12 cellular contexts compared by ENCODE assay signal in genomic region chr20:60254901-60255411, GRCh38.
DNase-seq lines count a peak whose midpoint lies in the region; ATAC-seq, FAIRE-seq and TF ChIP-seq lines count a peak whose summit lies in the region.
"Had no signal": no experiment of that assay in that cellular context is flagged by ENCODE, and none has a peak within 500 bp of the region (broad histone marks: within the 10 kb centered on the region; RNA-seq: fewer than 3 reads in every experiment).

No MANE protein-coding gene starts in this region.

- no peak overlapping the region for H2AFZ ChIP-seq in SK-N-SH (ENCODE audit: low read depth)

- in situ Hi-C loops in transverse colon (cut with MboI; ENCODE audit: low pct_ligation_motif_present in 1 of 4, low pct_unique_long_range_greater_than_20kb in 1 of 4, low sequenced_read_pairs in 3 of 4) = no loop called here

- 2% methylated on average over 6 of the region's 6 CpGs for WGBS in SK-N-SH (ENCODE audit: low lambda C conversion rate)
- 15 to 43% methylated on average over 2 to 6 of the region's 6 CpGs for WGBS in transverse colon (ENCODE audit: low coverage in 1 of 2), 2 donors

- no peaks in the 10 kb centered on the region for H3F3A ChIP-seq in SK-N-SH (replicated peaks; ENCODE audit: insufficient read depth)

- H3K4me1 ChIP-seq in SK-N-SH (ENCODE audit: control insufficient read depth in 1 of 2, insufficient read depth in 2 of 2, low read depth in 1 of 2, low read length in 1 of 2) = peaks cover 0 to 20% of the 10 kb centered on the region in 2 experiments; a peak in 2 of 4 replicates
- no peaks in the 10 kb centered on the region for H3K4me1 ChIP-seq in transverse colon

- H3K36me3 ChIP-seq in SK-N-SH (replicated peaks in 1 of 2; ENCODE audit: control insufficient read depth in 1 of 2, insufficient read depth in 2 of 2, low read length in 1 of 2) (no peaks in the 10 kb centered on the region), transverse colon (no peaks in the 10 kb centered on the region)

- H3K27me3 ChIP-seq in SK-N-SH (ENCODE audit: insufficient read depth) (no peaks in the 10 kb centered on the region), transverse colon (no peaks in the 10 kb centered on the region)

- ATAC-seq in SK-N-SH treated with all-trans-retinoic acid at 6 μM for 48 hours (no peak), HG03097 (IDR thresholded peaks at IDR 0.05; ENCODE audit: low FRiP score, unreplicated experiment) (no peak)
- ATAC-seq: T-cell had no signal

- POLR2A ChIA-PET in SK-N-SH (lab: Yijun Ruan, JAX) = interaction anchor here (0.8 kb wide), 1 partner anchor 10 kb away, joined by 3 read pairs; no protein-coding TSS in a partner anchor

- H3K27ac ChIP-seq in SK-N-SH (ENCODE audit: low read depth in 2 of 2, low read length in 1 of 2) (peak overlapping the region in 1 of 2 experiments; percentile 71; a peak in 2 of 4 replicates), transverse colon (no peak overlapping the region)

- no peak for FAIRE-seq in urothelium cell line (lab: Jason Lieb, UNC)
- FAIRE-seq: small intestine had no signal

- CTCF ChIA-PET in SK-N-SH (lab: Yijun Ruan, JAX) = interaction anchor here (0.7 to 2.3 kb wide), 6 partner anchors 9 to 111 kb away, joined by 4 to 9 read pairs (median 5); no protein-coding TSS in a partner anchor

- DNase-seq in SK-N-SH = peak; percentile 70
- DNase-seq in NCI-H2196 treated with DMSO at 0.1 percent for 48 hours (lab: John Stamatoyannopoulos, UW; ENCODE audit: unreplicated experiment) = peak; percentile 38
- peak; percentile 20 for DNase-seq in epithelial cell of proximal tubule (ENCODE audit: low read depth)
- peak; percentile 89 for DNase-seq in stromal cell of bone marrow (ENCODE audit: low read depth)
- no peak for DNase-seq in urothelium cell line (ENCODE audit: low spot score)
- DNase-seq in transverse colon = no peak
- DNase-seq: aorta; small intestine; stimulated activated CD8-positive, alpha-beta memory T cell treated with anti-CD3 and anti-CD28 coated beads, Interleukin-4, amount 100 ng/mL, for 48 hours; T-cell had no signal

- H3K9me2 ChIP-seq in SK-N-SH = no peaks in the 10 kb centered on the region

- H4K20me1 ChIP-seq in SK-N-SH (ENCODE audit: insufficient read depth) = no peaks in the 10 kb centered on the region

- H3K4me3 ChIP-seq in SK-N-SH (ENCODE audit: low read depth in 2 of 2, low read length in 1 of 2) = no peak overlapping the region
- H3K4me3 ChIP-seq in epithelial cell of proximal tubule (ENCODE audit: low read depth, low read length) = no peak overlapping the region
- no peak overlapping the region for H3K4me3 ChIP-seq in transverse colon

- H3K4me2 ChIP-seq in SK-N-SH = no peak overlapping the region

- no peak for TF ChIP-seq RAD21 in SK-N-SH (IDR thresholded peaks at IDR 0.05; ENCODE audit: low read length)

- intact Hi-C loops in transverse colon (cut with DNase I; ENCODE audit: low total_unique reads) = no loop called here

- TF ChIP-seq POLR2A in transverse colon (IDR thresholded peaks at IDR 0.05) = no peak

- H3K9me3 ChIP-seq in SK-N-SH = no peaks in the 10 kb centered on the region
- no peaks in the 10 kb centered on the region for H3K9me3 ChIP-seq in transverse colon

- TF ChIP-seq EP300 in SK-N-SH (IDR thresholded peaks at IDR 0.05; ENCODE audit: borderline replicate concordance in 1 of 2, low read depth in 1 of 2, low read length in 1 of 2) (no peak; a peak in 1 of 4 replicates), transverse colon (IDR thresholded peaks at IDR 0.05; ENCODE audit: low read depth) (no peak)

- no peaks in the 10 kb centered on the region for H3K79me2 ChIP-seq in SK-N-SH (ENCODE audit: insufficient read depth)

- no peak for TF ChIP-seq CTCF in SK-N-SH (IDR thresholded peaks at IDR 0.05)
- no peak for TF ChIP-seq CTCF in epithelial cell of proximal tubule (conservative IDR thresholded peaks at IDR 0.05; ENCODE audit: low read depth, low read length)
- TF ChIP-seq CTCF in transverse colon (IDR thresholded peaks at IDR 0.05) = no peak

- H3K9ac ChIP-seq in SK-N-SH = no peak overlapping the region

TF ChIP-seq in SK-N-SH, 30 proteins besides CTCF, POLR2A, EP300 and RAD21:
- TF ChIP-seq FOXJ3 (CRISPR knock-in tag; IDR thresholded peaks at IDR 0.05) (no peak), RCOR1 (IDR thresholded peaks at IDR 0.05; ENCODE audit: low read length) (peak; percentile 71; the same call in 1 of the 2 replicates)

TF ChIP-seq in SK-N-SH treated with all-trans-retinoic acid at 6 μM for 48 hours, 23 proteins besides CTCF, POLR2A, EP300 and RAD21:
- TF ChIP-seq PPARA (CRISPR knock-in tag; IDR thresholded peaks at IDR 0.05; ENCODE audit: borderline replicate concordance) (no peak), GLIS3 (CRISPR knock-in tag; IDR thresholded peaks at IDR 0.05) (no peak), ZFP30 (CRISPR knock-in tag; IDR thresholded peaks at IDR 0.05) (no peak), ZC3H10 (CRISPR knock-in tag; IDR thresholded peaks at IDR 0.05) (no peak), ISL1 (CRISPR knock-in tag; IDR thresholded peaks at IDR 0.05) (no peak), BACH2 (CRISPR knock-in tag; IDR thresholded peaks at IDR 0.05; ENCODE audit: borderline replicate concordance) (no peak), SNAI2 (CRISPR knock-in tag; IDR thresholded peaks at IDR 0.05) (no peak)
- TF ChIP-seq, protein P1, sequence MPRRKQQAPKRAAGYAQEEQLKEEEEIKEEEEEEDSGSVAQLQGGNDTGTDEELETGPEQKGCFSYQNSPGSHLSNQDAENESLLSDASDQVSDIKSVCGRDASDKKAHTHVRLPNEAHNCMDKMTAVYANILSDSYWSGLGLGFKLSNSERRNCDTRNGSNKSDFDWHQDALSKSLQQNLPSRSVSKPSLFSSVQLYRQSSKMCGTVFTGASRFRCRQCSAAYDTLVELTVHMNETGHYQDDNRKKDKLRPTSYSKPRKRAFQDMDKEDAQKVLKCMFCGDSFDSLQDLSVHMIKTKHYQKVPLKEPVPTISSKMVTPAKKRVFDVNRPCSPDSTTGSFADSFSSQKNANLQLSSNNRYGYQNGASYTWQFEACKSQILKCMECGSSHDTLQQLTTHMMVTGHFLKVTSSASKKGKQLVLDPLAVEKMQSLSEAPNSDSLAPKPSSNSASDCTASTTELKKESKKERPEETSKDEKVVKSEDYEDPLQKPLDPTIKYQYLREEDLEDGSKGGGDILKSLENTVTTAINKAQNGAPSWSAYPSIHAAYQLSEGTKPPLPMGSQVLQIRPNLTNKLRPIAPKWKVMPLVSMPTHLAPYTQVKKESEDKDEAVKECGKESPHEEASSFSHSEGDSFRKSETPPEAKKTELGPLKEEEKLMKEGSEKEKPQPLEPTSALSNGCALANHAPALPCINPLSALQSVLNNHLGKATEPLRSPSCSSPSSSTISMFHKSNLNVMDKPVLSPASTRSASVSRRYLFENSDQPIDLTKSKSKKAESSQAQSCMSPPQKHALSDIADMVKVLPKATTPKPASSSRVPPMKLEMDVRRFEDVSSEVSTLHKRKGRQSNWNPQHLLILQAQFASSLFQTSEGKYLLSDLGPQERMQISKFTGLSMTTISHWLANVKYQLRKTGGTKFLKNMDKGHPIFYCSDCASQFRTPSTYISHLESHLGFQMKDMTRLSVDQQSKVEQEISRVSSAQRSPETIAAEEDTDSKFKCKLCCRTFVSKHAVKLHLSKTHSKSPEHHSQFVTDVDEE (CRISPR knock-in tag; IDR thresholded peaks at IDR 0.05) = no peak
- TF ChIP-seq, protein P2, sequence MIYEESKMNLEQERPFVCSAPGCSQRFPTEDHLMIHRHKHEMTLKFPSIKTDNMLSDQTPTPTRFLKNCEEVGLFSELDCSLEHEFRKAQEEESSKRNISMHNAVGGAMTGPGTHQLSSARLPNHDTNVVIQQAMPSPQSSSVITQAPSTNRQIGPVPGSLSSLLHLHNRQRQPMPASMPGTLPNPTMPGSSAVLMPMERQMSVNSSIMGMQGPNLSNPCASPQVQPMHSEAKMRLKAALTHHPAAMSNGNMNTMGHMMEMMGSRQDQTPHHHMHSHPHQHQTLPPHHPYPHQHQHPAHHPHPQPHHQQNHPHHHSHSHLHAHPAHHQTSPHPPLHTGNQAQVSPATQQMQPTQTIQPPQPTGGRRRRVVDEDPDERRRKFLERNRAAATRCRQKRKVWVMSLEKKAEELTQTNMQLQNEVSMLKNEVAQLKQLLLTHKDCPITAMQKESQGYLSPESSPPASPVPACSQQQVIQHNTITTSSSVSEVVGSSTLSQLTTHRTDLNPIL (CRISPR knock-in tag; IDR thresholded peaks at IDR 0.05; ENCODE audit: low read depth) = no peak
TF ChIP-seq in SK-N-SH treated with all-trans-retinoic acid at 6 μM for 48 hours: peak in this region for 0.

Comparison
In these comparisons a context has a peak if more than half of its experiments do, and no peak if none do; other contexts are left out.
1. DNase-seq: peak in SK-N-SH (single experiment), NCI-H2196 treated with DMSO at 0.1 percent for 48 hours (single experiment), epithelial cell of proximal tubule (single experiment) and stromal cell of bone marrow (single experiment); none in urothelium cell line (single experiment) and transverse colon (single experiment).